Comparison of ENCODE assay signal across 8 cellular contexts in genomic region chr1:112904071-112904830, GRCh38. TPM values are rescaled to one million over a fixed set of nuclear protein-coding genes. Genes with fewer than 3 reads are reported as not detected.
DNase-seq lines count a peak whose midpoint lies in the region; ATAC-seq, FAIRE-seq and TF ChIP-seq lines count a peak whose summit lies in the region.

No MANE protein-coding gene starts in this region.

- no peak for TF ChIP-seq CTCF in cardiac fibroblast (IDR thresholded peaks at IDR 0.05; ENCODE audit: low read depth, low read length)
- no peak for TF ChIP-seq CTCF in chondrocyte (IDR thresholded peaks at IDR 0.05)

- no peak for TF ChIP-seq POLR2A in GM12892 (IDR thresholded peaks at IDR 0.05; ENCODE audit: low read depth, low read length)

- H3K4me3 Mint-ChIP-seq in T-cell, result no peak overlapping the region
- no peak overlapping the region for H3K4me3 Mint-ChIP-seq in chondrocyte (ENCODE audit: unreplicated experiment)

- no peak overlapping the region for H3K9ac ChIP-seq in GM23248

- peak overlapping the region; percentile 38 for H2AFZ ChIP-seq in GM23248

- CTCF ChIA-PET in T-cell (lab: Charles Lee), result no interaction called here

- H3K27me3 ChIP-seq in GM23248 (replicated peaks; ENCODE audit: insufficient read depth), result no peaks in the 10 kb centered on the region

- POLR2A ChIA-PET in T-cell (lab: Charles Lee), result no interaction called here

- no peaks in the 10 kb centered on the region; the same call in 1 of the 2 replicates for H3K9me2 ChIP-seq in GM23248 (ENCODE audit: insufficient read depth)

- H3K27me3 Mint-ChIP-seq in T-cell (no peaks in the 10 kb centered on the region), chondrocyte (ENCODE audit: low read depth) (no peaks in the 10 kb centered on the region)

- peak overlapping the region; percentile 70 for H3K27ac ChIP-seq in GM23248

- H3K79me2 ChIP-seq in GM23248 (ENCODE audit: insufficient read depth), result peaks cover 16% of the 10 kb centered on the region

- H3K9me3 Mint-ChIP-seq in T-cell (no peaks in the 10 kb centered on the region), chondrocyte (ENCODE audit: low read depth) (no peaks in the 10 kb centered on the region)

- peak overlapping the region; percentile 27 for H3K4me2 ChIP-seq in GM23248 (ENCODE audit: unreplicated experiment)

- H3K4me1 Mint-ChIP-seq in T-cell (peaks cover 7 to 19% (median 12%) of the 10 kb centered on the region in 3 donors), chondrocyte (ENCODE audit: low read depth) (peaks cover 27% of the 10 kb centered on the region)

- H3K27ac Mint-ChIP-seq in T-cell (peak overlapping the region; percentile 29 to 63), chondrocyte (ENCODE audit: unreplicated experiment) (no peak overlapping the region)

- no peak for FAIRE-seq in GM12892 (lab: Jason Lieb, UNC)

- DNase-seq in GM23248 (peak; percentile 87), T-cell (peak in 2 of 34 experiments; percentile 14 to 21), cardiac fibroblast (ENCODE audit: low read depth in 2 of 2) (peak; percentile 74 to 78), NCI-H2081 (lab: John Stamatoyannopoulos, UW) (no peak), chondrocyte (ENCODE audit: low spot score) (no peak), GM12892 (ENCODE audit: insufficient read length) (no peak)
- peak; percentile 29 to 49 (median 34) for DNase-seq in stimulated activated CD4-positive, alpha-beta T cell treated with anti-CD3 and anti-CD28 coated beads, Interleukin-1b, Interleukin-23, amount 100 ng/mL, for 24 hours (ENCODE audit: low read depth in 4 of 4, low spot score in 1 of 4)
- no peak for DNase-seq in effector CD8-positive, alpha-beta T cell (lab: John Stamatoyannopoulos, UW)

- in situ Hi-C loops in GM23248 (cut with MboI), result no loop called here

- H4K20me1 ChIP-seq in GM23248 (ENCODE audit: insufficient read depth), result 0 out of 2 replicates have a peak, but pooled peaks cover 3% of the 10 kb centered on the region

- H3K36me3 Mint-ChIP-seq in T-cell (no peaks in the 10 kb centered on the region), chondrocyte (ENCODE audit: low read depth) (no peaks in the 10 kb centered on the region)

- 19 to 21% methylated on average over 5 of the region's 5 CpGs for WGBS in GM23248 (ENCODE audit: low coverage in 1 of 2, low lambda C conversion rate in 2 of 2, missing lambda C conversion rate in 2 of 2), 2 experiments

- no peaks in the 10 kb centered on the region; the same call in 1 of the 2 replicates for H3K36me3 ChIP-seq in GM23248 (ENCODE audit: low read depth)

- ATAC-seq in T-cell (replicated peaks in 1 of 4), result peak in 2 of 4 experiments; percentile 56 to 86

- no peaks in the 10 kb centered on the region for H3K9me3 ChIP-seq in GM23248 (ENCODE audit: low read depth)

- peaks cover 45% of the 10 kb centered on the region for H3F3A ChIP-seq in GM23248 (ENCODE audit: insufficient read depth)

- peaks cover 32% of the 10 kb centered on the region for H3K4me1 ChIP-seq in GM23248 (ENCODE audit: insufficient read depth)

- 0 out of 2 replicates have a peak overlapping the region, but pooled peaks have one; percentile 21 for H3K4me3 ChIP-seq in GM23248
- H3K4me3 ChIP-seq in cardiac fibroblast (replicated peaks in 1 of 2; ENCODE audit: low read depth in 2 of 2, low read length in 2 of 2), result no peak overlapping the region

RNA-seq across cellular contexts. Expression of gene SLC16A1, which starts 51.7 kb away (rescaled TPM):
- 153 and 178 TPM in 2 replicates for total RNA-seq in GM23248 (2014; rRNA removed; shearing (Covaris generic))
- 97.5 and 99.9 TPM in 2 replicates for polyA plus RNA-seq in GM23248 (2016; fragmentation: Nextera tagmentation; extraction: Ambion mirVana)
- total RNA-seq in T-cell (10 to 100 TPM; 13.3 to 23.2 (median 20.3) TPM), chondrocyte (58.1 to 68.1 TPM (median 63.1 TPM) in 3 replicates)
- 27.1 TPM for polyA plus RNA-seq in GM12892 (2012; ENCODE audit: missing spikeins)

Comparison
In these comparisons a context has a peak if more than half of its experiments do, and no peak if none do; other contexts are left out.
1. DNase-seq: peak in GM23248 (single experiment), cardiac fibroblast (2 of 2) and stimulated activated CD4-positive, alpha-beta T cell treated with anti-CD3 and anti-CD28 coated beads, Interleukin-1b, Interleukin-23, amount 100 ng/mL, for 24 hours (4 of 4); none in NCI-H2081 (0 of 2), chondrocyte (single experiment), GM12892 (single experiment) and effector CD8-positive, alpha-beta T cell (single experiment).